1 cellular context compared by ENCODE assay signal in genomic region chr9:88400021-88400420, GRCh38.
TF ChIP-seq lines count a peak whose summit lies in the region.

No MANE protein-coding gene starts in this region.

TF ChIP-seq in A549, 52 proteins besides CTCF, POLR2A, EP300 and RAD21 (continued from another document):
- TF ChIP-seq, protein P1, sequence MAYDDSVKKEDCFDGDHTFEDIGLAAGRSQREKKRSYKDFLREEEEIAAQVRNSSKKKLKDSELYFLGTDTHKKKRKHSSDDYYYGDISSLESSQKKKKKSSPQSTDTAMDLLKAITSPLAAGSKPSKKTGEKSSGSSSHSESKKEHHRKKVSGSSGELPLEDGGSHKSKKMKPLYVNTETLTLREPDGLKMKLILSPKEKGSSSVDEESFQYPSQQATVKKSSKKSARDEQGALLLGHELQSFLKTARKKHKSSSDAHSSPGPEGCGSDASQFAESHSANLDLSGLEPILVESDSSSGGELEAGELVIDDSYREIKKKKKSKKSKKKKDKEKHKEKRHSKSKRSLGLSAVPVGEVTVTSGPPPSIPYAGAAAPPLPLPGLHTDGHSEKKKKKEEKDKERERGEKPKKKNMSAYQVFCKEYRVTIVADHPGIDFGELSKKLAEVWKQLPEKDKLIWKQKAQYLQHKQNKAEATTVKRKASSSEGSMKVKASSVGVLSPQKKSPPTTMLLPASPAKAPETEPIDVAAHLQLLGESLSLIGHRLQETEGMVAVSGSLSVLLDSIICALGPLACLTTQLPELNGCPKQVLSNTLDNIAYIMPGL (CRISPR knock-in tag; IDR thresholded peaks at IDR 0.05; ENCODE audit: borderline replicate concordance), result no peak
TF ChIP-seq in A549: peak in this region for 0.
